ENCODE assay signal across 9 cellular contexts in the genomic region with DNA sequence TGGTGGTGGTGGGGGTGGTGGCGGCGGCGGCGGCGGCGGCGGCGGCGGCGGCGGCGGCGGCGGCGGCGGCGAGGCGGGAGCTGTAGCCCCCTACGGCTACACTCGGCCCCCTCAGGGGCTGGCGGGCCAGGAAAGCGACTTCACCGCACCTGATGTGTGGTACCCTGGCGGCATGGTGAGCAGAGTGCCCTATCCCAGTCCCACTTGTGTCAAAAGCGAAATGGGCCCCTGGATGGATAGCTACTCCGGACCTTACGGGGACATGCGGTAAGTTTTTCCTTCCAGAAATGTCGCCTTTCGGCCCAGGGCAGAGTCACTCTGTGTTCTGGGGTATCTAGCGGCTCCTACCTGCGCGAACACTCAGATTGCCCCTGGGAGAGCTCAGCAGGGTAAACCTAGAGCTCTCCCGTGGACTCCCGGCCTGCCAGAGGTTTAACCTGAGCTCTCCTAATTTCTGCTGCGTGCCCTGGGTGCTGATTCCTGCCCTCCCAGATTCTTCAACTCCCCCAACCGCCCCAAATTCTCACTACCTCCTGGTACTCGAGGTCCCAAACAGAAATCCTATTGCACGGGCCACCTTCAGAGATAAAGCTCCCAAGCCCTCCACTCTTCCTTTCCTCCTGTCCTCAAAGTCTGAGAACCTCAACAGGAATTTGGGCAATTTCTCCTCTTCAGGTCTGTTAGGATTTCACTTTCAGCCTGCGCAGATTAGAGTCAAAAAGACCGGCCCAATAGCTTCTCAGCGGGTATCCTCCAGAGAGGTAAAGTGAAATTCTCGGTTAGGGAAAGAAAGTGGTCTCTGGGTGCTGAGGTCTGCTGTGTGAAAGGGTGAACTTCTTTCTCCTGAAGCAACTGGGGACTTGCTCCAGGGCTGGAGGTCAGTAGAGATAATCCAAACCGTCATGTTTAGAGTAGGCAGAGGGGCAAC. TPM values are rescaled to one million over a fixed set of nuclear protein-coding genes. Genes with fewer than 3 reads are reported as not detected.
DNase-seq lines count a peak whose midpoint lies in the region; TF ChIP-seq lines count a peak whose summit lies in the region.
"Had no signal": no experiment of that assay in that cellular context is flagged by ENCODE, and none has a peak within 500 bp of the region (broad histone marks: within the 10 kb centered on the region; RNA-seq: fewer than 3 reads in every experiment).

No MANE protein-coding gene starts in this region.

- peak overlapping the region; percentile 69 for H3K4me2 ChIP-seq in neuronal stem cell (ENCODE audit: insufficient read depth, low read length, poor library complexity, severe bottlenecking)

- no peak overlapping the region for H3K23ac ChIP-seq in neuronal stem cell (ENCODE audit: low read depth, low read length, poor library complexity)

- H3K4ac ChIP-seq in neuronal stem cell (ENCODE audit: low read length), result no peak overlapping the region

- no peak overlapping the region for H2BK12ac ChIP-seq in neuronal stem cell (ENCODE audit: low read length)

- H4K8ac ChIP-seq in neuronal stem cell (ENCODE audit: low read depth, low read length), result no peak overlapping the region

- no peak overlapping the region for H3K27ac ChIP-seq in neuronal stem cell (replicated peaks; ENCODE audit: low read length)

- no peak overlapping the region for H4K91ac ChIP-seq in neuronal stem cell (ENCODE audit: low read depth, low read length, poor library complexity)

- no CpG with 5 or more reads among the region's 44 CpGs for WGBS in neuronal stem cell (ENCODE audit: extremely low coverage in 2 of 2, insufficient read length in 2 of 2, insufficient replicate concordance in 1 of 2), 2 donors

- peak overlapping the region; percentile 87 for H2AFZ ChIP-seq in neuronal stem cell (ENCODE audit: low read length)

- H3K18ac ChIP-seq in neuronal stem cell (ENCODE audit: low read length), result no peak overlapping the region

- no peak overlapping the region for H2BK15ac ChIP-seq in neuronal stem cell (ENCODE audit: low read length)

- no peak overlapping the region for H2AK5ac ChIP-seq in neuronal stem cell (ENCODE audit: low read depth, low read length)

- H3K27me3 ChIP-seq in NT2/D1 (ENCODE audit: insufficient read depth, insufficient read length), result no peaks in the 10 kb centered on the region
- no peaks in the 10 kb centered on the region for H3K27me3 ChIP-seq in neuronal stem cell (ENCODE audit: control insufficient read depth in 3 of 3, insufficient read depth in 3 of 3, low read depth in 1 of 3, low read length in 3 of 3)

- no peak for TF ChIP-seq CTCF in fibroblast of villous mesenchyme (IDR thresholded peaks at IDR 0.05; ENCODE audit: insufficient read depth, low read depth, low read length)

- DNase-seq in AG08396 (ENCODE audit: low spot score) (peak; percentile 11), NT2/D1 (ENCODE audit: low read depth, low spot score) (no peak), fibroblast of villous mesenchyme (ENCODE audit: low read depth) (no peak), neuronal stem cell (ENCODE audit: low spot score) (no peak), NCI-H446 (lab: John Stamatoyannopoulos, UW) (no peak), NCI-H2227 treated with DMSO at 0.1 percent for 48 hours (lab: John Stamatoyannopoulos, UW) (no peak), cerebellum (ENCODE audit: low spot score) (no peak)
- DNase-seq in stimulated activated naive CD4-positive, alpha-beta T cell treated with Interleukin-2 at 50 U/mL for 16 hours (lab: John Stamatoyannopoulos, UW), result no peak
- DNase-seq: activated CD4-positive, CD25-positive, alpha-beta regulatory T cell had no signal

- H2BK120ac ChIP-seq in neuronal stem cell (ENCODE audit: low read depth, low read length), result no peak overlapping the region

- H3K4me1 ChIP-seq in NT2/D1 (ENCODE audit: insufficient read depth, insufficient read length) (peaks cover 4% of the 10 kb centered on the region), neuronal stem cell (ENCODE audit: control insufficient read depth in 2 of 2, insufficient read depth in 1 of 2, low read depth in 1 of 2, low read length in 2 of 2) (peaks cover 3 to 8% of the 10 kb centered on the region in 2 donors)

- H3K36me3 ChIP-seq in NT2/D1 (ENCODE audit: insufficient read depth, insufficient read length, low read length), result peaks cover 28% of the 10 kb centered on the region
- no peaks in the 10 kb centered on the region for H3K36me3 ChIP-seq in neuronal stem cell (replicated peaks in 1 of 2; ENCODE audit: control insufficient read depth in 2 of 2, insufficient read depth in 2 of 2, low read length in 2 of 2)

- no peak overlapping the region for H2BK5ac ChIP-seq in neuronal stem cell (ENCODE audit: low read length)

- H3K14ac ChIP-seq in neuronal stem cell (ENCODE audit: low read length), result no peak overlapping the region

- H3K9ac ChIP-seq in NT2/D1 (ENCODE audit: insufficient read length, low read depth) (peak overlapping the region; percentile 64), neuronal stem cell (ENCODE audit: low read depth, low read length, poor library complexity) (peak overlapping the region; percentile 21)

- H3K79me1 ChIP-seq in neuronal stem cell (ENCODE audit: low read depth, low read length), result no peaks in the 10 kb centered on the region

- peaks cover 3% of the 10 kb centered on the region for H3K9me3 ChIP-seq in NT2/D1 (ENCODE audit: insufficient read depth, low read length)
- no peaks in the 10 kb centered on the region for H3K9me3 ChIP-seq in neuronal stem cell (replicated peaks in 1 of 2; ENCODE audit: control insufficient read depth in 2 of 2, insufficient read depth in 1 of 2, low read depth in 1 of 2, low read length in 2 of 2)

- H3K4me3 ChIP-seq in NT2/D1 (ENCODE audit: insufficient read length, low read depth), result peak overlapping the region; percentile 21
- H3K4me3 ChIP-seq in fibroblast of villous mesenchyme (ENCODE audit: low read depth, low read length), result peak overlapping the region; percentile 58
- peak overlapping the region; percentile 50 to 86 for H3K4me3 ChIP-seq in neuronal stem cell (ENCODE audit: low read length in 2 of 2)

RNA-seq across cellular contexts. Expression of gene AR, which starts 2.9 kb away (rescaled TPM):
- total RNA-seq in fibroblast of villous mesenchyme, result 10.8 and 11.3 TPM in 2 replicates
- 2.7 TPM for polyA plus RNA-seq in neuronal stem cell (2013, experiment 1 of 2)
- polyA plus RNA-seq in neuronal stem cell (2013, experiment 2 of 2), result 2.9 TPM
- total RNA-seq in cerebellum, result 2.1 TPM
